ENCODE assay signal across 21 cellular contexts in genomic region chr5:180395540-180396274, GRCh38. TPM values are rescaled to one million over a fixed set of nuclear protein-coding genes. Genes with fewer than 3 reads are reported as not detected.
DNase-seq lines count a peak whose midpoint lies in the region; ATAC-seq, FAIRE-seq and TF ChIP-seq lines count a peak whose summit lies in the region.
"Had no signal": no experiment of that assay in that cellular context is flagged by ENCODE, and none has a peak within 500 bp of the region (broad histone marks: within the 10 kb centered on the region; RNA-seq: fewer than 3 reads in every experiment).

No MANE protein-coding gene starts in this region.

- FAIRE-seq in A549 (lab: Jason Lieb, UNC) = no peak
- FAIRE-seq: GM12891 had no signal

- no peaks in the 10 kb centered on the region for H3F3A ChIP-seq in GM23248 (ENCODE audit: insufficient read depth)

- in situ Hi-C loops in GM23248 (cut with MboI) = no loop called here

- TF ChIP-seq RAD21 in A549 (conservative IDR thresholded peaks at IDR 0.05 in 1 of 2, IDR thresholded peaks at IDR 0.05 in 1 of 2) = no peak

- POLR2A ChIA-PET in A549 (lab: Yijun Ruan, JAX) = no interaction called here

- no peak for TF ChIP-seq CTCF in A549 (IDR thresholded peaks at IDR 0.05)

- no peaks in the 10 kb centered on the region for H3K9me3 ChIP-seq in A549
- no peaks in the 10 kb centered on the region for H3K9me3 ChIP-seq in GM23248 (ENCODE audit: low read depth)

- no peak overlapping the region for H2AFZ ChIP-seq in GM23248
- H2AFZ ChIP-seq: parathyroid adenoma had no signal

- no peak for TF ChIP-seq EP300 in A549 (IDR thresholded peaks at IDR 0.05)

- no peak overlapping the region for H3K4me3 ChIP-seq in A549
- no peak overlapping the region for H3K4me3 ChIP-seq in GM23248
- H3K4me3 ChIP-seq: cardiac muscle cell had no signal

- ATAC-seq in A549 (peak; percentile 61 to 75; a peak in 4 of 6 replicates), HG02970 (IDR thresholded peaks at IDR 0.05; ENCODE audit: low FRiP score, unreplicated experiment) (no peak), HG02763 (IDR thresholded peaks at IDR 0.05; ENCODE audit: unreplicated experiment) (no peak)
- ATAC-seq: natural killer cell, sciatic nerve had no signal

- CTCF ChIA-PET in A549 (lab: Yijun Ruan, JAX) = interaction anchor here (1.2 kb wide), 2 partner anchors 10 to 66 kb away, joined by 3 to 4 read pairs; no protein-coding TSS in a partner anchor

- no peaks in the 10 kb centered on the region for H3K79me2 ChIP-seq in GM23248 (ENCODE audit: insufficient read depth)
- H3K79me2 ChIP-seq: parathyroid adenoma had no signal

- H3K9me2 ChIP-seq in GM23248 (ENCODE audit: insufficient read depth) = no peaks in the 10 kb centered on the region

- H3K36me3 ChIP-seq in GM23248 (ENCODE audit: low read depth) = no peaks in the 10 kb centered on the region
- H3K36me3 ChIP-seq: cardiac muscle cell had no signal

- no peak for TF ChIP-seq POLR2A in A549 (IDR thresholded peaks at IDR 0.05; ENCODE audit: low read length)

- DNase-seq in A549 (ENCODE audit: low read depth in 1 of 2, low spot score in 1 of 2) = peak in 1 of 2 experiments; percentile 31
- DNase-seq in GM23248 = peak; percentile 17
- DNase-seq in astrocyte of the hippocampus (ENCODE audit: low read depth, low spot score) = peak; percentile 16
- peak; percentile 62 for DNase-seq in islet precursor cell
- DNase-seq in COLO668 (lab: John Stamatoyannopoulos, UW; ENCODE audit: unreplicated experiment) = no peak
- DNase-seq in T-helper 9 cell = no peak
- DNase-seq: activated CD8-positive, alpha-beta memory T cell treated with anti-CD3 and anti-CD28 coated beads for 24 hours; activated naive CD4-positive, alpha-beta T cell treated with Interleukin-2 at 50 U/mL for 16 hours; activated T-cell treated with anti-CD3 and anti-CD28 coated beads, Interleukin-2, amount 50 U/mL, for 24 hours; amniotic stem cell; dermis blood vessel endothelial cell; IMR-90; natural killer cell; NCI-H1694 treated with DMSO at 0.1 percent for 48 hours; SHP77 had no signal

- H3K4me1 ChIP-seq in A549 (peaks cover 14% of the 10 kb centered on the region), GM23248 (ENCODE audit: insufficient read depth) (no peaks in the 10 kb centered on the region)
- H3K4me1 ChIP-seq: parathyroid adenoma had no signal

- no peak overlapping the region for H3K9ac ChIP-seq in GM23248
- H3K9ac ChIP-seq: parathyroid adenoma had no signal

- H3K27ac ChIP-seq in A549 = peak overlapping the region; percentile 10 to 40; a peak in 3 of 6 replicates
- H3K27ac ChIP-seq in GM23248 = no peak overlapping the region
- H3K27ac ChIP-seq: cardiac muscle cell, parathyroid adenoma had no signal

- no peaks in the 10 kb centered on the region for H4K20me1 ChIP-seq in GM23248 (ENCODE audit: insufficient read depth)

- 0 out of 2 replicates have a peak, but pooled peaks cover 4% of the 10 kb centered on the region for H3K27me3 ChIP-seq in GM23248 (replicated peaks; ENCODE audit: insufficient read depth)
- H3K27me3 ChIP-seq: cardiac muscle cell had no signal

- H3K4me2 ChIP-seq in A549 (peak overlapping the region; percentile 42), GM23248 (ENCODE audit: unreplicated experiment) (no peak overlapping the region)

- 56% methylated on average over 16 of the region's 16 CpGs for WGBS in A549 (ENCODE audit: missing lambda C conversion rate)
- 57 to 61% methylated on average over 16 of the region's 16 CpGs for WGBS in GM23248 (ENCODE audit: low coverage in 1 of 2, low lambda C conversion rate in 2 of 2, missing lambda C conversion rate in 2 of 2), 2 experiments

TF ChIP-seq in A549, 52 proteins besides CTCF, POLR2A, EP300 and RAD21:
- no peak for TF ChIP-seq HMGXB4 (CRISPR knock-in tag; IDR thresholded peaks at IDR 0.05; ENCODE audit: borderline replicate concordance)
- TF ChIP-seq USF2 (IDR thresholded peaks at IDR 0.05) = peak; percentile 14; the same call in 1 of the 2 replicates
TF ChIP-seq in A549: peak in this region for 1.

RNA-seq across cellular contexts. Expression of gene GFPT2, which starts 42.6 kb away (rescaled TPM):
- polyA plus RNA-seq in A549 (2011; rRNA removed) = 38.0 and 40.5 TPM in 2 replicates
- 16.9 and 22.1 TPM in 2 replicates for polyA plus RNA-seq in A549 (2012; cell fraction: cytosol; rRNA removed)
- polyA plus RNA-seq in A549 (2012; cell fraction: nucleus; rRNA removed) = 31.2 and 41.0 TPM in 2 replicates
- 24.4 to 34.9 TPM (median 31.6 TPM) in 3 replicates for polyA plus RNA-seq in A549 (2017; fragmentation: RNase III; extraction: RNeasy Plus Mini Kit Qiagen cat#74134 plus additional on column Dnase treatment)
- 34.8 and 36.3 TPM in 2 replicates for polyA minus RNA-seq in A549 (2011; rRNA and poly(A)+ RNA removed)
- total RNA-seq in GM23248 (2014; rRNA removed; shearing (Covaris generic)) = 45.2 and 49.1 TPM in 2 replicates
- polyA plus RNA-seq in GM23248 (2016; fragmentation: Nextera tagmentation; extraction: Ambion mirVana) = 71.0 and 75.3 TPM in 2 replicates

Comparison
In these comparisons a context has a peak if more than half of its experiments do, and no peak if none do; other contexts are left out.
1. ATAC-seq: peak in A549 (2 of 2); none in HG02970 (single experiment) and HG02763 (single experiment).
2. DNase-seq: peak in GM23248 (single experiment), astrocyte of the hippocampus (single experiment) and islet precursor cell (single experiment); none in COLO668 (single experiment) and T-helper 9 cell (single experiment).